2 cellular contexts compared by ENCODE assay signal in the genomic region with DNA sequence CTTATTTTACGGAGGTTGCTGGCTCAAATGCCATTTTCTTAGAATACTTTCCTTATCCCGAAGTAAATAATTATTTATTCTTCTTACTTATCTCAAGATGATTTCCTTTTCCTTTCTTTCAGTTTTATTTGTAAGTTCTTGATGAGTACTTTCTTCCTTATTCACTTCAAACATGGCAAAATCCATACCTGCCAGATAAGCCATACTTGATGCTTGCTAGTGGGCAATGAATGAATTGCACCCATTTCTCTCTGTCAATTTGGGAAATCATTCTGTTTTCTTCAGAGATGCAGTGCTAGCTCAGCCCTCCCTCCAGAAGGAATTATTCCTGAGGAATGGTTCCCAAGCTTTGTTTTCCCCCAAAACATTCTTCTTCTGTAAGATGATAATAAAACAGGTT.
TF ChIP-seq lines count a peak whose summit lies in the region.

No MANE protein-coding gene starts in this region.

TF ChIP-seq in SK-N-SH, 30 proteins besides CTCF, POLR2A, EP300 and RAD21 (continued from another document):
- no peak for TF ChIP-seq MXI1 (IDR thresholded peaks at IDR 0.05; ENCODE audit: low read depth, low read length)
- no peak for TF ChIP-seq GABPA (IDR thresholded peaks at IDR 0.05; ENCODE audit: low read depth)
- TF ChIP-seq NRF1 (IDR thresholded peaks at IDR 0.05; ENCODE audit: low read depth, low read length): no peak
- TF ChIP-seq, protein P1, sequence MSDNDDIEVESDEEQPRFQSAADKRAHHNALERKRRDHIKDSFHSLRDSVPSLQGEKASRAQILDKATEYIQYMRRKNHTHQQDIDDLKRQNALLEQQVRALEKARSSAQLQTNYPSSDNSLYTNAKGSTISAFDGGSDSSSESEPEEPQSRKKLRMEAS (IDR thresholded peaks at IDR 0.05; ENCODE audit: low read depth): no peak
- TF ChIP-seq NFIC (IDR thresholded peaks at IDR 0.05; ENCODE audit: borderline replicate concordance): no peak
- no peak for TF ChIP-seq TAF1 (IDR thresholded peaks at IDR 0.05; ENCODE audit: borderline replicate concordance, low read depth, low read length)
- no peak for TF ChIP-seq RFX5 (IDR thresholded peaks at IDR 0.05; ENCODE audit: low read length)
- no peak for TF ChIP-seq RXRA (IDR thresholded peaks at IDR 0.05; ENCODE audit: borderline replicate concordance, low read depth)
- TF ChIP-seq, protein P2, sequence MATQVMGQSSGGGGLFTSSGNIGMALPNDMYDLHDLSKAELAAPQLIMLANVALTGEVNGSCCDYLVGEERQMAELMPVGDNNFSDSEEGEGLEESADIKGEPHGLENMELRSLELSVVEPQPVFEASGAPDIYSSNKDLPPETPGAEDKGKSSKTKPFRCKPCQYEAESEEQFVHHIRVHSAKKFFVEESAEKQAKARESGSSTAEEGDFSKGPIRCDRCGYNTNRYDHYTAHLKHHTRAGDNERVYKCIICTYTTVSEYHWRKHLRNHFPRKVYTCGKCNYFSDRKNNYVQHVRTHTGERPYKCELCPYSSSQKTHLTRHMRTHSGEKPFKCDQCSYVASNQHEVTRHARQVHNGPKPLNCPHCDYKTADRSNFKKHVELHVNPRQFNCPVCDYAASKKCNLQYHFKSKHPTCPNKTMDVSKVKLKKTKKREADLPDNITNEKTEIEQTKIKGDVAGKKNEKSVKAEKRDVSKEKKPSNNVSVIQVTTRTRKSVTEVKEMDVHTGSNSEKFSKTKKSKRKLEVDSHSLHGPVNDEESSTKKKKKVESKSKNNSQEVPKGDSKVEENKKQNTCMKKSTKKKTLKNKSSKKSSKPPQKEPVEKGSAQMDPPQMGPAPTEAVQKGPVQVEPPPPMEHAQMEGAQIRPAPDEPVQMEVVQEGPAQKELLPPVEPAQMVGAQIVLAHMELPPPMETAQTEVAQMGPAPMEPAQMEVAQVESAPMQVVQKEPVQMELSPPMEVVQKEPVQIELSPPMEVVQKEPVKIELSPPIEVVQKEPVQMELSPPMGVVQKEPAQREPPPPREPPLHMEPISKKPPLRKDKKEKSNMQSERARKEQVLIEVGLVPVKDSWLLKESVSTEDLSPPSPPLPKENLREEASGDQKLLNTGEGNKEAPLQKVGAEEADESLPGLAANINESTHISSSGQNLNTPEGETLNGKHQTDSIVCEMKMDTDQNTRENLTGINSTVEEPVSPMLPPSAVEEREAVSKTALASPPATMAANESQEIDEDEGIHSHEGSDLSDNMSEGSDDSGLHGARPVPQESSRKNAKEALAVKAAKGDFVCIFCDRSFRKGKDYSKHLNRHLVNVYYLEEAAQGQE (IDR thresholded peaks at IDR 0.05; ENCODE audit: low read depth, low read length): no peak
- TF ChIP-seq POLR2AphosphoS5 (IDR thresholded peaks at IDR 0.05; ENCODE audit: low read depth, low read length): no peak
- TF ChIP-seq, protein P3, sequence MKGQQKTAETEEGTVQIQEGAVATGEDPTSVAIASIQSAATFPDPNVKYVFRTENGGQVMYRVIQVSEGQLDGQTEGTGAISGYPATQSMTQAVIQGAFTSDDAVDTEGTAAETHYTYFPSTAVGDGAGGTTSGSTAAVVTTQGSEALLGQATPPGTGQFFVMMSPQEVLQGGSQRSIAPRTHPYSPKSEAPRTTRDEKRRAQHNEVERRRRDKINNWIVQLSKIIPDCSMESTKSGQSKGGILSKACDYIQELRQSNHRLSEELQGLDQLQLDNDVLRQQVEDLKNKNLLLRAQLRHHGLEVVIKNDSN (IDR thresholded peaks at IDR 0.05; ENCODE audit: borderline replicate concordance, low read depth): no peak

TF ChIP-seq in SK-N-SH treated with all-trans-retinoic acid at 6 μM for 48 hours, 23 proteins besides CTCF, POLR2A, EP300 and RAD21 (continued from another document):
- TF ChIP-seq, protein P4, sequence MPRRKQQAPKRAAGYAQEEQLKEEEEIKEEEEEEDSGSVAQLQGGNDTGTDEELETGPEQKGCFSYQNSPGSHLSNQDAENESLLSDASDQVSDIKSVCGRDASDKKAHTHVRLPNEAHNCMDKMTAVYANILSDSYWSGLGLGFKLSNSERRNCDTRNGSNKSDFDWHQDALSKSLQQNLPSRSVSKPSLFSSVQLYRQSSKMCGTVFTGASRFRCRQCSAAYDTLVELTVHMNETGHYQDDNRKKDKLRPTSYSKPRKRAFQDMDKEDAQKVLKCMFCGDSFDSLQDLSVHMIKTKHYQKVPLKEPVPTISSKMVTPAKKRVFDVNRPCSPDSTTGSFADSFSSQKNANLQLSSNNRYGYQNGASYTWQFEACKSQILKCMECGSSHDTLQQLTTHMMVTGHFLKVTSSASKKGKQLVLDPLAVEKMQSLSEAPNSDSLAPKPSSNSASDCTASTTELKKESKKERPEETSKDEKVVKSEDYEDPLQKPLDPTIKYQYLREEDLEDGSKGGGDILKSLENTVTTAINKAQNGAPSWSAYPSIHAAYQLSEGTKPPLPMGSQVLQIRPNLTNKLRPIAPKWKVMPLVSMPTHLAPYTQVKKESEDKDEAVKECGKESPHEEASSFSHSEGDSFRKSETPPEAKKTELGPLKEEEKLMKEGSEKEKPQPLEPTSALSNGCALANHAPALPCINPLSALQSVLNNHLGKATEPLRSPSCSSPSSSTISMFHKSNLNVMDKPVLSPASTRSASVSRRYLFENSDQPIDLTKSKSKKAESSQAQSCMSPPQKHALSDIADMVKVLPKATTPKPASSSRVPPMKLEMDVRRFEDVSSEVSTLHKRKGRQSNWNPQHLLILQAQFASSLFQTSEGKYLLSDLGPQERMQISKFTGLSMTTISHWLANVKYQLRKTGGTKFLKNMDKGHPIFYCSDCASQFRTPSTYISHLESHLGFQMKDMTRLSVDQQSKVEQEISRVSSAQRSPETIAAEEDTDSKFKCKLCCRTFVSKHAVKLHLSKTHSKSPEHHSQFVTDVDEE (CRISPR knock-in tag; IDR thresholded peaks at IDR 0.05): no peak
- no peak for TF ChIP-seq ZC3H10 (CRISPR knock-in tag; IDR thresholded peaks at IDR 0.05)
- TF ChIP-seq ZFP3 (CRISPR knock-in tag; IDR thresholded peaks at IDR 0.05): no peak
